1 cellular context compared by ENCODE assay signal in the genomic region with DNA sequence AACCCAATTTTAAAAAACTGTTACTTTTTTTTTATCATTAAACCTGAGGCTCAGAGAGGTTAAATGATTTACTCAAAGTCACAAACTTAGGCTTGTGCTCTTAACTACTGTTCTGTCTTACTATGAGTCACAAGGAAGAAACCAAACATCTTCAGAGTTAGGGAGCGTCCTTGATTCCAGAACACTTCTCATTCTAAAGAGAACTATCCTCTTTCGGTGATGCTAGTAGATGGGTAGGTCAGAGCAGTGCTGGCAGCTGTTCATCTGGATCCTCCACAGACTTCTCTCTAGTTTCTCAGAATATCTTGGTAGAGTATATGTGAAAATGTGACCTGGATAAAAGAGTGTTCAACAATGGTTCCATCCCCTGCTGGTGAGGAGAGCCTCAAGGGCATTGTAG.
TF ChIP-seq lines count a peak whose summit lies in the region.

No MANE protein-coding gene starts in this region.

TF ChIP-seq in K562, 482 proteins besides CTCF, POLR2A, EP300 and RAD21:
- TF ChIP-seq FOSL1 (tag; conservative IDR thresholded peaks at IDR 0.05): peak; percentile 32; the same call in 1 of the 2 replicates
- peak; percentile 94 for TF ChIP-seq PRDM10 (IDR thresholded peaks at IDR 0.05; ENCODE audit: partially characterized antibody)
- 0 out of 2 replicates have a peak, but pooled peaks have one; percentile 11 for TF ChIP-seq JUND (IDR thresholded peaks at IDR 0.05; ENCODE audit: borderline replicate concordance, low read depth, low read length)
- TF ChIP-seq JUND (tag; IDR thresholded peaks at IDR 0.05; ENCODE audit: borderline replicate concordance, low read depth, low read length): no peak
- TF ChIP-seq FOXK2 (conservative IDR thresholded peaks at IDR 0.05 in 1 of 2, IDR thresholded peaks at IDR 0.05 in 1 of 2; ENCODE audit: low read depth in 2 of 2): 0 out of 4 replicates have a peak, but pooled peaks of 1 of the 2 experiments have one; percentile 15
- TF ChIP-seq TRIM28 (IDR thresholded peaks at IDR 0.05): no peak
- peak in 1 of 2 experiments; percentile 37 for TF ChIP-seq NCOA2 (IDR thresholded peaks at IDR 0.05; ENCODE audit: partially characterized antibody in 2 of 2)
- no peak for TF ChIP-seq KHSRP (IDR thresholded peaks at IDR 0.05)
